Comparison of ENCODE assay signal across 17 cellular contexts in genomic region chr13:27370305-27370853, GRCh38. TPM values are rescaled to one million over a fixed set of nuclear protein-coding genes. Genes with fewer than 3 reads are reported as not detected.
A peak's percentile ranks its signal among the peaks of the same experiment; 100 is the strongest.
DNase-seq lines count a peak whose midpoint lies in the region; ATAC-seq and TF ChIP-seq lines count a peak whose summit lies in the region.
"Had no signal": no experiment of that assay in that cellular context is flagged by ENCODE, and none has a peak within 500 bp of the region (broad histone marks: within the 10 kb centered on the region; RNA-seq: fewer than 3 reads in every experiment).

No MANE protein-coding gene starts in this region.

- ATAC-seq in DND-41 (ENCODE audit: insufficient read depth, low read depth) (no peak), natural killer cell (peak in 2 of 3 donors; percentile 58 to 63), GM19463 (IDR thresholded peaks at IDR 0.05; ENCODE audit: unreplicated experiment) (no peak)

- H3K27ac Mint-ChIP-seq in natural killer cell = peak overlapping the region in 1 of 2 donors; percentile 49
- H3K27ac Mint-ChIP-seq: CD4-positive, CD25-positive, alpha-beta regulatory T cell had no signal

- no peaks in the 10 kb centered on the region for H3K36me3 Mint-ChIP-seq in natural killer cell
- H3K36me3 Mint-ChIP-seq: CD4-positive, CD25-positive, alpha-beta regulatory T cell had no signal

- TF ChIP-seq CTCF in DND-41 (IDR thresholded peaks at IDR 0.05; ENCODE audit: borderline replicate concordance, extremely low read depth, low read length, poor library complexity, severe bottlenecking) (no peak), HEK293 (tag by site-specific recombination; IDR thresholded peaks at IDR 0.05) (no peak), natural killer cell (IDR thresholded peaks at IDR 0.05) (no peak), left ventricle myocardium inferior (IDR thresholded peaks at IDR 0.05; ENCODE audit: borderline replicate concordance) (no peak)

- no peak overlapping the region for H3K9ac ChIP-seq in DND-41 (ENCODE audit: low read depth, low read length)

- intact Hi-C loops in natural killer cell (cut with micrococcal nuclease) (loop anchor here (5.0 to 10.0 kb wide), 2 partner anchors 162 to 584 kb away; no protein-coding TSS in a partner anchor), left ventricle myocardium inferior (cut with micrococcal nuclease) (loop anchor here (5.0 kb wide), 1 partner anchor 457 kb away; no protein-coding TSS in a partner anchor)

- no peaks in the 10 kb centered on the region for H3K79me2 ChIP-seq in DND-41 (ENCODE audit: insufficient read depth, low read length)

- H3K27ac ChIP-seq in DND-41 (ENCODE audit: low read length) = no peak overlapping the region
- H3K27ac ChIP-seq in HEK293 (ENCODE audit: extremely low read depth, low read depth, low read length) = no peak overlapping the region
- no peak overlapping the region for H3K27ac ChIP-seq in left ventricle myocardium inferior (replicated peaks)

- no peak overlapping the region for H2AFZ ChIP-seq in DND-41 (ENCODE audit: low read depth, low read length)

- CTCF ChIA-PET in HEK293 (lab: Yijun Ruan, JAX) = interaction anchor here (0.9 kb wide), 1 partner anchor 8 kb away, joined by 3 read pairs; no protein-coding TSS in a partner anchor

- DNase-seq in DND-41 (peak; percentile 17), amniotic epithelial cell (ENCODE audit: low read depth) (peak; percentile 11), natural killer cell (no peak), left ventricle myocardium inferior (no peak), DMS153 treated with DMSO at 0.1 percent for 48 hours (lab: John Stamatoyannopoulos, UW; ENCODE audit: unreplicated experiment) (no peak)
- DNase-seq: ACHN; AML-193; CD4-positive, CD25-positive, alpha-beta regulatory T cell; DMS79; GF-D8; NCI-H1417 treated with DMSO at 0.1 percent for 48 hours; NCI-H1930; SW 1271 had no signal

- POLR2A ChIA-PET in HEK293 (lab: Yijun Ruan, JAX) = interaction anchor here (0.6 kb wide), 1 partner anchor 348 kb away, joined by 5 read pairs; no protein-coding TSS in a partner anchor

- no peak overlapping the region for H3K4me3 Mint-ChIP-seq in natural killer cell
- H3K4me3 Mint-ChIP-seq: CD4-positive, CD25-positive, alpha-beta regulatory T cell; IgD-negative memory B cell had no signal

- H3K4me3 ChIP-seq in DND-41 (ENCODE audit: low read depth in 1 of 2, low read length in 2 of 2) (no peak overlapping the region), HEK293 (ENCODE audit: low read depth, low read length) (no peak overlapping the region), left ventricle myocardium inferior (no peak overlapping the region)
- H3K4me3 ChIP-seq: HAP-1 had no signal

- H3K4me2 ChIP-seq in DND-41 (ENCODE audit: insufficient read depth, low read length) = no peak overlapping the region

- H4K20me1 ChIP-seq in DND-41 (ENCODE audit: insufficient read depth, low read length) = no peaks in the 10 kb centered on the region

- H3K4me1 ChIP-seq in DND-41 (ENCODE audit: insufficient read depth, low read length) (peaks cover 7% of the 10 kb centered on the region; the same call in 1 of the 2 replicates), HEK293 (ENCODE audit: control insufficient read depth, insufficient read depth, low read length) (no peaks in the 10 kb centered on the region), left ventricle myocardium inferior (no peaks in the 10 kb centered on the region)
- H3K4me1 ChIP-seq: HAP-1 had no signal

- peaks cover 5 to 6% of the 10 kb centered on the region in 2 donors for H3K4me1 Mint-ChIP-seq in natural killer cell

- no peaks in the 10 kb centered on the region for H3K9me3 Mint-ChIP-seq in natural killer cell
- H3K9me3 Mint-ChIP-seq: CD4-positive, CD25-positive, alpha-beta regulatory T cell had no signal

- H3K9me3 ChIP-seq in DND-41 (ENCODE audit: insufficient read depth, low read length, severe bottlenecking) = no peaks in the 10 kb centered on the region
- H3K9me3 ChIP-seq in HEK293 (ENCODE audit: control insufficient read depth, insufficient read depth, low read depth, low read length) = no peaks in the 10 kb centered on the region
- no peaks in the 10 kb centered on the region for H3K9me3 ChIP-seq in left ventricle myocardium inferior (replicated peaks)
- H3K9me3 ChIP-seq: HAP-1 had no signal

- H3K27me3 ChIP-seq in DND-41 (ENCODE audit: insufficient read depth, low read length, poor library complexity) (peaks cover 4% of the 10 kb centered on the region), left ventricle myocardium inferior (ENCODE audit: low read depth) (peaks cover 78% of the 10 kb centered on the region)

- no peaks in the 10 kb centered on the region for H3K36me3 ChIP-seq in DND-41 (ENCODE audit: insufficient read depth, low read length)
- H3K36me3 ChIP-seq in HEK293 (ENCODE audit: control insufficient read depth in 2 of 2, insufficient read depth in 1 of 2, low read length in 2 of 2) = no peaks in the 10 kb centered on the region
- no peaks in the 10 kb centered on the region for H3K36me3 ChIP-seq in left ventricle myocardium inferior
- H3K36me3 ChIP-seq: HAP-1 had no signal

- H3K27me3 Mint-ChIP-seq in natural killer cell (ENCODE audit: low read depth in 2 of 2) = peaks cover 6 to 7% of the 10 kb centered on the region in 2 donors

TF ChIP-seq in HEK293, 187 proteins besides CTCF, POLR2A, EP300 and RAD21:
- TF ChIP-seq ZNF658 (tag by site-specific recombination; IDR thresholded peaks at IDR 0.05) (no peak), ZNF148 (tag by site-specific recombination; IDR thresholded peaks at IDR 0.05; ENCODE audit: borderline replicate concordance) (no peak), GFI1B (tag by site-specific recombination; IDR thresholded peaks at IDR 0.05) (no peak), ZNF140 (tag by site-specific recombination; IDR thresholded peaks at IDR 0.05) (peak; percentile 100), ZNF214 (tag by site-specific recombination; IDR thresholded peaks at IDR 0.05; ENCODE audit: borderline replicate concordance) (no peak), ZNF510 (tag by site-specific recombination; IDR thresholded peaks at IDR 0.05; ENCODE audit: insufficient replicate concordance) (no peak)
- TF ChIP-seq, protein P1, sequence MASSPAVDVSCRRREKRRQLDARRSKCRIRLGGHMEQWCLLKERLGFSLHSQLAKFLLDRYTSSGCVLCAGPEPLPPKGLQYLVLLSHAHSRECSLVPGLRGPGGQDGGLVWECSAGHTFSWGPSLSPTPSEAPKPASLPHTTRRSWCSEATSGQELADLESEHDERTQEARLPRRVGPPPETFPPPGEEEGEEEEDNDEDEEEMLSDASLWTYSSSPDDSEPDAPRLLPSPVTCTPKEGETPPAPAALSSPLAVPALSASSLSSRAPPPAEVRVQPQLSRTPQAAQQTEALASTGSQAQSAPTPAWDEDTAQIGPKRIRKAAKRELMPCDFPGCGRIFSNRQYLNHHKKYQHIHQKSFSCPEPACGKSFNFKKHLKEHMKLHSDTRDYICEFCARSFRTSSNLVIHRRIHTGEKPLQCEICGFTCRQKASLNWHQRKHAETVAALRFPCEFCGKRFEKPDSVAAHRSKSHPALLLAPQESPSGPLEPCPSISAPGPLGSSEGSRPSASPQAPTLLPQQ (tag by site-specific recombination; IDR thresholded peaks at IDR 0.05) = no peak

RNA-seq across cellular contexts. Expression of gene GTF3A, which starts 54.0 kb away (rescaled TPM):
- total RNA-seq in natural killer cell (100 to 1,000 TPM; 129 to 132 (median 130) TPM), left ventricle myocardium inferior (176 TPM)

Comparison
In these comparisons a context has a peak if more than half of its experiments do, and no peak if none do; other contexts are left out.
1. ATAC-seq: peak in natural killer cell (2 of 3); none in DND-41 (single experiment) and GM19463 (single experiment).
2. DNase-seq: peak in DND-41 (single experiment) and amniotic epithelial cell (single experiment); none in natural killer cell (single experiment), left ventricle myocardium inferior (single experiment) and DMS153 treated with DMSO at 0.1 percent for 48 hours (single experiment).